8 cellular contexts compared by ENCODE assay signal in genomic region chr6:42142118-42142835, GRCh38.
DNase-seq lines count a peak whose midpoint lies in the region; ATAC-seq lines count a peak whose summit lies in the region.

TSS of gene C6orf132 (minus strand) at chr6:42142620. CDS start at chr6:42142444, 176 bp downstream.

- H3K4me3 ChIP-seq in endocrine pancreas (ENCODE audit: control insufficient read depth, insufficient read depth, low read length), result peak within 1 kb of the TSS; percentile 6
- H3K4me3 ChIP-seq in mucosa of stomach (ENCODE audit: low read length), result peak within 1 kb of the TSS; percentile 91

- H3K4me1 ChIP-seq in endocrine pancreas (ENCODE audit: control insufficient read depth, insufficient read depth, low read length) (no peaks in the 10 kb centered on the region), mucosa of stomach (ENCODE audit: control insufficient read depth, insufficient read depth, low read length) (peaks cover 42% of the 10 kb centered on the region)

- ATAC-seq in GM21390 (IDR thresholded peaks at IDR 0.05; ENCODE audit: unreplicated experiment) (no peak), HG03097 (IDR thresholded peaks at IDR 0.05; ENCODE audit: low FRiP score, unreplicated experiment) (no peak), GM18520 (IDR thresholded peaks at IDR 0.05; ENCODE audit: unreplicated experiment) (no peak)

- H3K9ac ChIP-seq in endocrine pancreas (ENCODE audit: control insufficient read depth, insufficient read depth, low read length), result no peak within 1 kb of the TSS
- H3K9ac ChIP-seq in mucosa of stomach (ENCODE audit: low read length), result peak within 1 kb of the TSS; percentile 98

- DNase-seq in EL (peak; percentile 41), NCI-H526 treated with DMSO at 0.1 percent for 48 hours (lab: John Stamatoyannopoulos, UW) (peak; percentile 58)
- DNase-seq in NK-92 treated with Interleukin-12 subunit alpha and Interleukin-12 subunit beta, amount 100 ng/mL, for 24 hours (lab: John Stamatoyannopoulos, UW), result no peak

- H3K9me3 ChIP-seq in endocrine pancreas (ENCODE audit: control insufficient read depth, low read length), result no peaks in the 10 kb centered on the region
- no peaks in the 10 kb centered on the region for H3K9me3 ChIP-seq in mucosa of stomach (ENCODE audit: control insufficient read depth, low read length)

- H3K36me3 ChIP-seq in endocrine pancreas (ENCODE audit: control insufficient read depth, insufficient read depth, low read length) (no peaks in the 10 kb centered on the region), mucosa of stomach (ENCODE audit: control insufficient read depth, insufficient read depth, low read length) (no peaks in the 10 kb centered on the region)

- H3K27me3 ChIP-seq in endocrine pancreas (ENCODE audit: control insufficient read depth, insufficient read depth, low read length) (no peaks in the 10 kb centered on the region), mucosa of stomach (ENCODE audit: control insufficient read depth, insufficient read depth, low read length) (no peaks in the 10 kb centered on the region)
